ENCODE assay signal across 27 cellular contexts in the genomic region with DNA sequence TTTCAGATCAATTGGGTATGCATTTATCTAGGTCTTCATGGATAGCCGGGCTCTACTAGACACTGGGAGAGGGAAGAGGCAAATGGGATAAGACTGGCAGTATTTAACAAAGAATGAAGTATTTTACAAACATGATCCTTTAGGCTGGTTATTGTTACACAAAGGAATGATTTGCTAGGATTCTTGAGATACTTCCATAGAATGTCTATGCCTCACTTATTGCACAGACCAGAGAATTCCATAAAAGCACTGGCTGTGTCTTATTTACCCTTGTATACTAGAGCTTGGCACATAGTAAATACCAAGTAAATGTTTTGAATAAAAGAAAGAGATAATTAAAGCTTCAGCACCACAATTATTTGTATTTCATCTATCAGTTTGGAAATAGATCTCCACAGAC. TPM values are rescaled to one million over a fixed set of nuclear protein-coding genes. Genes with fewer than 3 reads are reported as not detected.
"Had no signal": no experiment of that assay in that cellular context is flagged by ENCODE, and none has a peak within 500 bp of the region (broad histone marks: within the 10 kb centered on the region; RNA-seq: fewer than 3 reads in every experiment).

No MANE protein-coding gene starts in this region.

- H3K4me3 ChIP-seq: adrenal gland, cardiac muscle cell, colonic mucosa, dorsolateral prefrontal cortex, mucosa of descending colon, ovary, skin epidermis, thoracic aorta had no signal

- H3K9me3 ChIP-seq: adrenal gland, colonic mucosa, mucosa of descending colon, neutrophil, ovary, thoracic aorta had no signal

- H3K27me3 Mint-ChIP-seq: activated B cell treated with CpG ODN at 0.5 μM for 24 hours; activated CD8-positive, alpha-beta T cell treated with anti-CD3 and anti-CD28 coated beads for 36 hours; activated naive CD8-positive, alpha-beta T cell; brain; progenitor cell of endocrine pancreas; stimulated activated naive CD8-positive, alpha-beta T cell treated with anti-CD3 and anti-CD28 coated beads, Interleukin-15, Interleukin-2, amounts not matched to agents 100 ng/mL and 50 ng/mL, for 24 hours; T-helper 17 cell had no signal

- H3K4me1 ChIP-seq: colonic mucosa had no signal

- H3K4me1 Mint-ChIP-seq: brain had no signal

- H3K4me3 Mint-ChIP-seq: activated B cell treated with CpG ODN at 0.5 μM for 24 hours; activated CD8-positive, alpha-beta T cell treated with anti-CD3 and anti-CD28 coated beads for 36 hours; activated naive CD8-positive, alpha-beta T cell; brain; stimulated activated effector memory CD8-positive, alpha-beta T cell treated with anti-CD3 and anti-CD28 coated beads, Interleukin-12 subunit alpha, Interleukin-12 subunit beta, amount 100 ng/mL, for 72 hours; stimulated activated naive CD8-positive, alpha-beta T cell treated with anti-CD3 and anti-CD28 coated beads, Interleukin-15, Interleukin-2, amounts not matched to agents 100 ng/mL and 50 ng/mL, for 24 hours; T-helper 17 cell had no signal

- H3K27ac Mint-ChIP-seq: activated B cell treated with CpG ODN at 0.5 μM for 24 hours; activated CD8-positive, alpha-beta T cell treated with anti-CD3 and anti-CD28 coated beads for 36 hours; activated naive CD8-positive, alpha-beta T cell; brain; natural killer cell treated with Interleukin-12 subunit alpha and Interleukin-12 subunit beta and Interleukin-15 and Interleukin-18, amount 100 ng/mL, for 72 hours; progenitor cell of endocrine pancreas; stimulated activated effector memory CD8-positive, alpha-beta T cell treated with anti-CD3 and anti-CD28 coated beads, Interleukin-12 subunit alpha, Interleukin-12 subunit beta, amount 100 ng/mL, for 72 hours; stimulated activated naive CD8-positive, alpha-beta T cell treated with anti-CD3 and anti-CD28 coated beads, Interleukin-15, Interleukin-2, amounts not matched to agents 100 ng/mL and 50 ng/mL, for 24 hours had no signal

- H3K27me3 ChIP-seq: adrenal gland, cardiac muscle cell, colonic mucosa, dorsolateral prefrontal cortex, neutrophil, ovary had no signal

- H3K36me3 ChIP-seq: adrenal gland, cardiac muscle cell, colonic mucosa, neutrophil, ovary, thoracic aorta had no signal

- H3K27ac ChIP-seq: adrenal gland, cardiac muscle cell, colonic mucosa, dorsolateral prefrontal cortex, neutrophil, ovary, skin epidermis, thoracic aorta had no signal

- DNase-seq: activated B cell treated with CpG ODN at 0.5 μM for 24 hours; activated CD4-positive, alpha-beta T cell treated with anti-CD3 and anti-CD28 coated beads, Interleukin-2, amount 50 U/mL, for 1 hour; activated CD8-positive, alpha-beta T cell treated with anti-CD3 and anti-CD28 coated beads for 36 hours; activated naive CD4-positive, alpha-beta T cell; activated T-cell treated with anti-CD3 and anti-CD28 coated beads, Interleukin-2, amount 50 U/mL, for 48 hours; adrenal gland; aorta; cerebellar nuclear complex; colonic mucosa; dorsolateral prefrontal cortex; effector memory CD4-positive, alpha-beta T cell; foreskin fibroblast; left ventricle myocardium superior; mucosa of descending colon; ovary; stimulated activated CD4-positive, alpha-beta T cell treated with anti-CD3 and anti-CD28 coated beads, Interleukin-4, amount 100 ng/mL, for 24 hours; T-helper 17 cell had no signal

- H3K9me3 Mint-ChIP-seq: activated B cell treated with CpG ODN at 0.5 μM for 24 hours; activated CD8-positive, alpha-beta T cell treated with anti-CD3 and anti-CD28 coated beads for 36 hours; brain; natural killer cell treated with Interleukin-12 subunit alpha and Interleukin-12 subunit beta and Interleukin-15 and Interleukin-18, amount 100 ng/mL, for 72 hours; stimulated activated effector memory CD8-positive, alpha-beta T cell treated with anti-CD3 and anti-CD28 coated beads, Interleukin-12 subunit alpha, Interleukin-12 subunit beta, amount 100 ng/mL, for 72 hours had no signal

- H3K36me3 Mint-ChIP-seq: activated naive CD8-positive, alpha-beta T cell; brain; stimulated activated effector memory CD8-positive, alpha-beta T cell treated with anti-CD3 and anti-CD28 coated beads, Interleukin-12 subunit alpha, Interleukin-12 subunit beta, amount 100 ng/mL, for 72 hours had no signal

RNA-seq across cellular contexts. Expression of gene PDCD1LG2, which starts 3.6 kb away (rescaled TPM):
- total RNA-seq: cardiac muscle cell, progenitor cell of endocrine pancreas had no signal
